16 cellular contexts compared by ENCODE assay signal in the genomic region with DNA sequence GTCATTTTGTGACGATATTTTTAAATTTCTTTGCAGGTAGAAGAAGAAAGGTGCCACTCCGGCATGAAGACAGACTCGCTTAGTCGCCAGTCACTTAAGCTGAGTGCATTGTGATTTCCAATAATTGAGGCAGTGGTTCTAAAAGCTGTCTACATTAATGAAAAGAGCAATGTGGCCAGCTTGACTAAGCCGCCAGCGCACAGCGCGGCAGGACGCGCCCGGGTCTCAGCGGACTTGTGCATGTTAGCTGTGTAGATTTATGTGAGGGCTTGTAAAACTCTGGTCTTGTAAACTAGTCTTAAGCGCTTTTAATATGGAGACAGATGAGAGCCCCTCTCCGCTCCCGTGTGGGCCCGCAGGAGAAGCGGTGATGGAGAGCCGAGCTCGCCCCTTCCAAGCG. TPM values are rescaled to one million over a fixed set of nuclear protein-coding genes. Genes with fewer than 3 reads are reported as not detected.
DNase-seq lines count a peak whose midpoint lies in the region; ATAC-seq, FAIRE-seq and TF ChIP-seq lines count a peak whose summit lies in the region.
"Had no signal": no experiment of that assay in that cellular context is flagged by ENCODE, and none has a peak within 500 bp of the region (broad histone marks: within the 10 kb centered on the region; RNA-seq: fewer than 3 reads in every experiment).

No MANE protein-coding gene starts in this region.

- FAIRE-seq in HepG2 (lab: Jason Lieb, UNC) = no peak
- FAIRE-seq: G401.6, HTR-8/SVneo had no signal

- H3K36me3 ChIP-seq in cardiac muscle cell (peaks cover 48% of the 10 kb centered on the region), HepG2 (replicated peaks in 1 of 2; ENCODE audit: control insufficient read depth in 1 of 2, insufficient read depth in 2 of 2, low read length in 2 of 2) (peaks cover 47 to 60% of the 10 kb centered on the region in 2 experiments)

- no peaks in the 10 kb centered on the region for H3K27me3 ChIP-seq in cardiac muscle cell
- H3K27me3 ChIP-seq in right cardiac atrium (ENCODE audit: control insufficient read depth, insufficient read depth) = no peaks in the 10 kb centered on the region
- H3K27me3 ChIP-seq in HepG2 (ENCODE audit: control insufficient read depth in 1 of 2, insufficient read depth in 2 of 2, low read length in 2 of 2) = no peaks in the 10 kb centered on the region; a peak in 1 of 5 replicates

- CTCF ChIA-PET in HepG2 (lab: Yijun Ruan, JAX; ENCODE audit: low intra/inter-chr PET ratio, low total read pairs) = no interaction called here

- H3K27me3 Mint-ChIP-seq in activated T-cell treated with anti-CD3 and anti-CD28 coated beads, Interleukin-2, amount 50 U/mL, for 24 hours = no peaks in the 10 kb centered on the region
- H3K27me3 Mint-ChIP-seq: CD4-positive, CD25-positive, alpha-beta regulatory T cell had no signal

- H3K4me3 ChIP-seq in cardiac muscle cell = no peak overlapping the region
- H3K4me3 ChIP-seq in right cardiac atrium (ENCODE audit: low read length) = no peak overlapping the region
- no peak overlapping the region for H3K4me3 ChIP-seq in HepG2 (replicated peaks in 1 of 3; ENCODE audit: insufficient read depth in 1 of 3, low read depth in 2 of 3, low read length in 3 of 3)

- H3K36me3 Mint-ChIP-seq in stimulated activated effector memory CD8-positive, alpha-beta T cell treated with anti-CD3 and anti-CD28 coated beads, Interleukin-12 subunit alpha, Interleukin-12 subunit beta, amount 100 ng/mL, for 72 hours = peaks cover 68% of the 10 kb centered on the region
- H3K36me3 Mint-ChIP-seq in activated T-cell treated with anti-CD3 and anti-CD28 coated beads, Interleukin-2, amount 50 U/mL, for 24 hours (ENCODE audit: low read depth) = peaks cover 94% of the 10 kb centered on the region

- no peak for TF ChIP-seq RAD21 in HepG2 (CRISPR knock-in tag; IDR thresholded peaks at IDR 0.05)

- 94% methylated on average over 20 of the region's 20 CpGs for WGBS in right cardiac atrium
- over 99% methylated on average over 12 of the region's 20 CpGs for WGBS in HepG2 (ENCODE audit: low lambda C conversion rate)

- no peak overlapping the region for H2AFZ ChIP-seq in HepG2 (ENCODE audit: low read length)

- TF ChIP-seq EP300 in HepG2 (IDR thresholded peaks at IDR 0.05; ENCODE audit: low read depth in 2 of 2, low read length in 2 of 2) (no peak), HepG2 (CRISPR knock-in tag; IDR thresholded peaks at IDR 0.05; ENCODE audit: borderline replicate concordance) (no peak)

- no peaks in the 10 kb centered on the region for H3K9me3 Mint-ChIP-seq in stimulated activated effector memory CD8-positive, alpha-beta T cell treated with anti-CD3 and anti-CD28 coated beads, Interleukin-12 subunit alpha, Interleukin-12 subunit beta, amount 100 ng/mL, for 72 hours
- no peaks in the 10 kb centered on the region for H3K9me3 Mint-ChIP-seq in activated T-cell treated with anti-CD3 and anti-CD28 coated beads, Interleukin-2, amount 50 U/mL, for 24 hours
- H3K9me3 Mint-ChIP-seq: H9 had no signal

- POLR2A ChIA-PET in HepG2 (lab: Yijun Ruan, JAX) = no interaction called here

- H3K27ac ChIP-seq in cardiac muscle cell (peak overlapping the region; percentile 72), right cardiac atrium (ENCODE audit: low read length) (no peak overlapping the region), VCaP (peak overlapping the region; percentile 98; the same call in 1 of the 2 replicates), HepG2 (ENCODE audit: extremely low read length, insufficient read depth, low read length) (peak overlapping the region; percentile 61)

- in situ Hi-C loops in HepG2 (cut with HindIII; ENCODE audit: extremely low pct_ligation_motif_present, low pct_unique_long_range_greater_than_20kb) = no loop called here

- no peak for TF ChIP-seq POLR2A in HepG2 (IDR thresholded peaks at IDR 0.05; ENCODE audit: insufficient read depth in 1 of 2, low read depth in 2 of 2, low read length in 2 of 2)

- intact Hi-C loops in right cardiac atrium (cut with DNase I) = no loop called here
- intact Hi-C loops in HepG2 (cut with micrococcal nuclease; ENCODE audit: unreplicated experiment) = no loop called here

- no peaks in the 10 kb centered on the region for H3K9me3 ChIP-seq in cardiac muscle cell (ENCODE audit: low read depth)
- no peaks in the 10 kb centered on the region for H3K9me3 ChIP-seq in right cardiac atrium (ENCODE audit: control insufficient read depth, low read length)
- H3K9me3 ChIP-seq in HepG2 (ENCODE audit: low read length) = no peaks in the 10 kb centered on the region
- H3K9me3 ChIP-seq: Caco-2 had no signal

- DNase-seq in cardiac muscle cell (ENCODE audit: low read depth in 1 of 2, low spot score in 1 of 2) = no peak
- no peak for DNase-seq in right cardiac atrium
- DNase-seq in HepG2 (ENCODE audit: low spot score) = no peak
- no peak for DNase-seq in stimulated activated effector memory CD8-positive, alpha-beta T cell treated with anti-CD3 and anti-CD28 coated beads, Interleukin-12 subunit alpha, Interleukin-12 subunit beta, amount 100 ng/mL, for 72 hours (ENCODE audit: low spot score in 2 of 2)
- DNase-seq in activated T-cell treated with anti-CD3 and anti-CD28 coated beads, Interleukin-2, amount 50 U/mL, for 24 hours = no peak
- DNase-seq: 8988T; CD4-positive, CD25-positive, alpha-beta regulatory T cell; NCI-H1092 treated with DMSO at 0.1 percent for 48 hours had no signal

- TF ChIP-seq CTCF in cardiac muscle cell (IDR thresholded peaks at IDR 0.05; ENCODE audit: low read depth, low read length) (no peak), VCaP (conservative IDR thresholded peaks at IDR 0.05) (no peak), HepG2 (CRISPR knock-in tag; IDR thresholded peaks at IDR 0.05) (no peak)

- ATAC-seq in right cardiac atrium (no peak), HepG2 (no peak), HG03432 (IDR thresholded peaks at IDR 0.05; ENCODE audit: unreplicated experiment) (no peak), HG03039 (IDR thresholded peaks at IDR 0.05; ENCODE audit: unreplicated experiment) (no peak)
- no peak for ATAC-seq in stimulated activated effector memory CD8-positive, alpha-beta T cell treated with anti-CD3 and anti-CD28 coated beads, Interleukin-12 subunit alpha, Interleukin-12 subunit beta, amount 100 ng/mL, for 72 hours
- ATAC-seq: Panc1 had no signal

- BruUV-seq in HepG2 (replicated peaks; lab: Mats Ljungman, UMichigan) = no TSS peak

- H3K4me2 ChIP-seq in HepG2 (ENCODE audit: low read depth, low read length) = no peak overlapping the region

- H3K4me1 ChIP-seq in cardiac muscle cell (ENCODE audit: low read depth) (peaks cover 19% of the 10 kb centered on the region), right cardiac atrium (ENCODE audit: control insufficient read depth, insufficient read depth, low read length) (peaks cover 26% of the 10 kb centered on the region), HepG2 (ENCODE audit: insufficient read depth, low read length) (peaks cover 47% of the 10 kb centered on the region)

- peaks cover 62% of the 10 kb centered on the region for H3K79me2 ChIP-seq in HepG2 (ENCODE audit: insufficient read depth, low read length)

- H4K20me1 ChIP-seq in HepG2 (ENCODE audit: insufficient read depth, low read length) = peaks cover 15% of the 10 kb centered on the region; the same call in 1 of the 2 replicates

- H3K4me1 Mint-ChIP-seq in stimulated activated effector memory CD8-positive, alpha-beta T cell treated with anti-CD3 and anti-CD28 coated beads, Interleukin-12 subunit alpha, Interleukin-12 subunit beta, amount 100 ng/mL, for 72 hours = peaks cover 89% of the 10 kb centered on the region
- H3K4me1 Mint-ChIP-seq in activated T-cell treated with anti-CD3 and anti-CD28 coated beads, Interleukin-2, amount 50 U/mL, for 24 hours (ENCODE audit: low read depth) = peaks cover 58% of the 10 kb centered on the region

- no peak overlapping the region for H3K4me3 Mint-ChIP-seq in stimulated activated effector memory CD8-positive, alpha-beta T cell treated with anti-CD3 and anti-CD28 coated beads, Interleukin-12 subunit alpha, Interleukin-12 subunit beta, amount 100 ng/mL, for 72 hours
- H3K4me3 Mint-ChIP-seq in activated T-cell treated with anti-CD3 and anti-CD28 coated beads, Interleukin-2, amount 50 U/mL, for 24 hours = no peak overlapping the region

- no peak overlapping the region for H3K9ac ChIP-seq in HepG2 (ENCODE audit: insufficient read depth, low read depth, low read length)

- H3K27ac Mint-ChIP-seq in stimulated activated effector memory CD8-positive, alpha-beta T cell treated with anti-CD3 and anti-CD28 coated beads, Interleukin-12 subunit alpha, Interleukin-12 subunit beta, amount 100 ng/mL, for 72 hours = peak overlapping the region; percentile 36
- H3K27ac Mint-ChIP-seq in activated T-cell treated with anti-CD3 and anti-CD28 coated beads, Interleukin-2, amount 50 U/mL, for 24 hours = no peak overlapping the region

RNA-seq across cellular contexts. Expression of a gene that starts 5.6 kb away (rescaled TPM):
- 23.8 and 34.2 TPM in 2 replicates for total RNA-seq in cardiac muscle cell
- polyA plus RNA-seq in cardiac muscle cell = 8.1 and 15.1 TPM in 2 replicates
- 10 to 100 TPM; 15.5 to 18.6 (median 17.0) TPM for total RNA-seq in right cardiac atrium
- 11.2 TPM for polyA plus RNA-seq in right cardiac atrium
- total RNA-seq in HepG2 (2016; rRNA removed; fragmentation: Illumina TruSeq; extraction: Trizol) = 14.8 and 23.2 TPM in 2 replicates
- total RNA-seq in HepG2 (2016; cell fraction: cytosol; rRNA removed; fragmentation: Illumina TruSeq; extraction: Trizol; ENCODE audit: low read depth) = 6.6 and 9.7 TPM in 2 replicates
- 12.0 and 23.2 TPM in 2 replicates for total RNA-seq in HepG2 (2016; cell fraction: insoluble cytoplasmic fraction; rRNA removed; fragmentation: Illumina TruSeq; extraction: Trizol)
- total RNA-seq in HepG2 (2016; cell fraction: membrane; rRNA removed; fragmentation: Illumina TruSeq; extraction: Trizol) = 9.0 and 9.2 TPM in 2 replicates
- 31.9 and 36.2 TPM in 2 replicates for total RNA-seq in HepG2 (2016; cell fraction: nucleus; rRNA removed; fragmentation: Illumina TruSeq; extraction: Trizol)
- polyA plus RNA-seq in HepG2 (2011; rRNA removed) = 10.2 and 14.6 TPM in 2 replicates
- polyA plus RNA-seq in HepG2 (2011; cell fraction: cytosol; rRNA removed) = 5.7 and 6.4 TPM in 2 replicates
- polyA plus RNA-seq in HepG2 (2011; cell fraction: nucleus; rRNA removed) = 78.1 and 81.2 TPM in 2 replicates
- polyA plus RNA-seq in HepG2 (2012) = 11.5 and 13.9 TPM in 2 replicates
- 2.2 and 2.4 TPM in 2 replicates for polyA plus RNA-seq in HepG2 (2016; cell fraction: cytosol; fragmentation: Illumina TruSeq; extraction: Trizol; ENCODE audit: low read depth)
- polyA plus RNA-seq in HepG2 (2016; cell fraction: insoluble cytoplasmic fraction; fragmentation: Illumina TruSeq; extraction: Trizol; ENCODE audit: low read depth) = 11.4 and 14.1 TPM in 2 replicates
- polyA plus RNA-seq in HepG2 (2016; cell fraction: membrane; fragmentation: Illumina TruSeq; extraction: Trizol; ENCODE audit: low read depth) = 4.9 TPM in 2 replicates
- polyA plus RNA-seq in HepG2 (2016; cell fraction: nucleus; fragmentation: Illumina TruSeq; extraction: Trizol; ENCODE audit: insufficient read depth, low read depth) = 67.7 and 78.1 TPM in 2 replicates
- polyA minus RNA-seq in HepG2 (2011; rRNA and poly(A)+ RNA removed; ENCODE audit: low replicate concordance) = 25.9 and 28.5 TPM in 2 replicates
- 4.4 and 5.3 TPM in 2 replicates for polyA minus RNA-seq in HepG2 (2011; cell fraction: cytosol; rRNA and poly(A)+ RNA removed)
- 31.7 and 34.0 TPM in 2 replicates for polyA minus RNA-seq in HepG2 (2011; cell fraction: nucleus; rRNA and poly(A)+ RNA removed)

RNA-seq across cellular contexts. Expression of a gene that starts 30.3 kb away (rescaled TPM):
- total RNA-seq in cardiac muscle cell (252 and 373 TPM in 2 replicates), right cardiac atrium (10 to 100 TPM; 32.5 to 46.8 (median 39.5) TPM), HepG2 (2016; rRNA removed; fragmentation: Illumina TruSeq; extraction: Trizol) (492 and 544 TPM in 2 replicates)
- polyA plus RNA-seq in cardiac muscle cell (222 and 271 TPM in 2 replicates), right cardiac atrium (33.3 TPM), HepG2 (2011; rRNA removed) (167 and 181 TPM in 2 replicates)
- 261 and 299 TPM in 2 replicates for total RNA-seq in HepG2 (2016; cell fraction: cytosol; rRNA removed; fragmentation: Illumina TruSeq; extraction: Trizol; ENCODE audit: low read depth)
- 488 and 609 TPM in 2 replicates for total RNA-seq in HepG2 (2016; cell fraction: insoluble cytoplasmic fraction; rRNA removed; fragmentation: Illumina TruSeq; extraction: Trizol)
- total RNA-seq in HepG2 (2016; cell fraction: membrane; rRNA removed; fragmentation: Illumina TruSeq; extraction: Trizol) = 327 and 371 TPM in 2 replicates
- total RNA-seq in HepG2 (2016; cell fraction: nucleus; rRNA removed; fragmentation: Illumina TruSeq; extraction: Trizol) = 174 and 196 TPM in 2 replicates
- 186 and 192 TPM in 2 replicates for polyA plus RNA-seq in HepG2 (2011; cell fraction: cytosol; rRNA removed)
- 148 and 170 TPM in 2 replicates for polyA plus RNA-seq in HepG2 (2011; cell fraction: nucleus; rRNA removed)
- polyA plus RNA-seq in HepG2 (2012) = 127 and 149 TPM in 2 replicates
- 239 and 293 TPM in 2 replicates for polyA plus RNA-seq in HepG2 (2016; cell fraction: cytosol; fragmentation: Illumina TruSeq; extraction: Trizol; ENCODE audit: low read depth)
- 614 and 703 TPM in 2 replicates for polyA plus RNA-seq in HepG2 (2016; cell fraction: insoluble cytoplasmic fraction; fragmentation: Illumina TruSeq; extraction: Trizol; ENCODE audit: low read depth)
- 272 and 323 TPM in 2 replicates for polyA plus RNA-seq in HepG2 (2016; cell fraction: membrane; fragmentation: Illumina TruSeq; extraction: Trizol; ENCODE audit: low read depth)
- 346 and 368 TPM in 2 replicates for polyA plus RNA-seq in HepG2 (2016; cell fraction: nucleus; fragmentation: Illumina TruSeq; extraction: Trizol; ENCODE audit: insufficient read depth, low read depth)
- 156 and 233 TPM in 2 replicates for polyA minus RNA-seq in HepG2 (2011; rRNA and poly(A)+ RNA removed; ENCODE audit: low replicate concordance)
- polyA minus RNA-seq in HepG2 (2011; cell fraction: cytosol; rRNA and poly(A)+ RNA removed) = 76.0 and 88.9 TPM in 2 replicates
- 52.2 and 57.9 TPM in 2 replicates for polyA minus RNA-seq in HepG2 (2011; cell fraction: nucleus; rRNA and poly(A)+ RNA removed)

RNA-seq across cellular contexts. Expression of a gene that starts 31.4 kb away (rescaled TPM):
- 55.7 and 71.9 TPM in 2 replicates for total RNA-seq in cardiac muscle cell
- polyA plus RNA-seq in cardiac muscle cell = 76.5 and 77.7 TPM in 2 replicates
- total RNA-seq in right cardiac atrium = 10 to 100 TPM; 23.1 to 32.0 (median 29.7) TPM
- polyA plus RNA-seq in right cardiac atrium = 23.1 TPM
- total RNA-seq in HepG2 (2016; rRNA removed; fragmentation: Illumina TruSeq; extraction: Trizol) = 18.4 and 30.3 TPM in 2 replicates
- total RNA-seq in HepG2 (2016; cell fraction: cytosol; rRNA removed; fragmentation: Illumina TruSeq; extraction: Trizol; ENCODE audit: low read depth) = 11.5 and 14.4 TPM in 2 replicates
- total RNA-seq in HepG2 (2016; cell fraction: insoluble cytoplasmic fraction; rRNA removed; fragmentation: Illumina TruSeq; extraction: Trizol) = 16.2 and 32.5 TPM in 2 replicates
- total RNA-seq in HepG2 (2016; cell fraction: membrane; rRNA removed; fragmentation: Illumina TruSeq; extraction: Trizol) = 15.5 and 21.4 TPM in 2 replicates
- total RNA-seq in HepG2 (2016; cell fraction: nucleus; rRNA removed; fragmentation: Illumina TruSeq; extraction: Trizol) = 35.9 and 49.2 TPM in 2 replicates
- polyA plus RNA-seq in HepG2 (2011; rRNA removed) = 24.0 and 30.8 TPM in 2 replicates
- 12.3 and 19.2 TPM in 2 replicates for polyA plus RNA-seq in HepG2 (2011; cell fraction: cytosol; rRNA removed)
- 251 and 263 TPM in 2 replicates for polyA plus RNA-seq in HepG2 (2011; cell fraction: nucleus; rRNA removed)
- polyA plus RNA-seq in HepG2 (2012) = 17.6 and 20.5 TPM in 2 replicates
- 7.7 TPM in 2 replicates for polyA plus RNA-seq in HepG2 (2016; cell fraction: cytosol; fragmentation: Illumina TruSeq; extraction: Trizol; ENCODE audit: low read depth)
- polyA plus RNA-seq in HepG2 (2016; cell fraction: insoluble cytoplasmic fraction; fragmentation: Illumina TruSeq; extraction: Trizol; ENCODE audit: low read depth) = 20.9 and 22.1 TPM in 2 replicates
- polyA plus RNA-seq in HepG2 (2016; cell fraction: membrane; fragmentation: Illumina TruSeq; extraction: Trizol; ENCODE audit: low read depth) = 11.9 and 13.0 TPM in 2 replicates
- 95.8 and 103 TPM in 2 replicates for polyA plus RNA-seq in HepG2 (2016; cell fraction: nucleus; fragmentation: Illumina TruSeq; extraction: Trizol; ENCODE audit: insufficient read depth, low read depth)
- 51.2 and 62.1 TPM in 2 replicates for polyA minus RNA-seq in HepG2 (2011; rRNA and poly(A)+ RNA removed; ENCODE audit: low replicate concordance)
- polyA minus RNA-seq in HepG2 (2011; cell fraction: cytosol; rRNA and poly(A)+ RNA removed) = 10.6 and 13.6 TPM in 2 replicates
- 48.9 and 53.0 TPM in 2 replicates for polyA minus RNA-seq in HepG2 (2011; cell fraction: nucleus; rRNA and poly(A)+ RNA removed)

RNA-seq across cellular contexts. Expression of a gene that starts 46.0 kb away (rescaled TPM):
- total RNA-seq in cardiac muscle cell (30.3 and 35.8 TPM in 2 replicates), right cardiac atrium (10 to 100 TPM; 49.1 to 64.7 (median 55.7) TPM), HepG2 (2016; rRNA removed; fragmentation: Illumina TruSeq; extraction: Trizol) (2.2 and 7.5 TPM in 2 replicates)
- polyA plus RNA-seq in cardiac muscle cell (43.8 and 53.4 TPM in 2 replicates), right cardiac atrium (34.2 TPM), HepG2 (2011; rRNA removed) (21.3 and 23.8 TPM in 2 replicates)
- 9.7 and 13.0 TPM in 2 replicates for total RNA-seq in HepG2 (2016; cell fraction: cytosol; rRNA removed; fragmentation: Illumina TruSeq; extraction: Trizol; ENCODE audit: low read depth)
- 2.3 and 6.9 TPM in 2 replicates for total RNA-seq in HepG2 (2016; cell fraction: insoluble cytoplasmic fraction; rRNA removed; fragmentation: Illumina TruSeq; extraction: Trizol)
- 7.3 and 7.7 TPM in 2 replicates for total RNA-seq in HepG2 (2016; cell fraction: membrane; rRNA removed; fragmentation: Illumina TruSeq; extraction: Trizol)
- 10.4 and 12.9 TPM in 2 replicates for total RNA-seq in HepG2 (2016; cell fraction: nucleus; rRNA removed; fragmentation: Illumina TruSeq; extraction: Trizol)
- 7.4 and 11.5 TPM in 2 replicates for polyA plus RNA-seq in HepG2 (2011; cell fraction: cytosol; rRNA removed)
- 339 and 424 TPM in 2 replicates for polyA plus RNA-seq in HepG2 (2011; cell fraction: nucleus; rRNA removed)
- polyA plus RNA-seq in HepG2 (2012) = 20.4 and 23.6 TPM in 2 replicates
- 4.7 and 5.5 TPM in 2 replicates for polyA plus RNA-seq in HepG2 (2016; cell fraction: cytosol; fragmentation: Illumina TruSeq; extraction: Trizol; ENCODE audit: low read depth)
- polyA plus RNA-seq in HepG2 (2016; cell fraction: insoluble cytoplasmic fraction; fragmentation: Illumina TruSeq; extraction: Trizol; ENCODE audit: low read depth) = 6.9 and 9.6 TPM in 2 replicates
- 13.6 and 14.9 TPM in 2 replicates for polyA plus RNA-seq in HepG2 (2016; cell fraction: membrane; fragmentation: Illumina TruSeq; extraction: Trizol; ENCODE audit: low read depth)
- 107 and 110 TPM in 2 replicates for polyA plus RNA-seq in HepG2 (2016; cell fraction: nucleus; fragmentation: Illumina TruSeq; extraction: Trizol; ENCODE audit: insufficient read depth, low read depth)
- polyA minus RNA-seq in HepG2 (2011; rRNA and poly(A)+ RNA removed; ENCODE audit: low replicate concordance) = 10.0 and 10.2 TPM in 2 replicates
- polyA minus RNA-seq in HepG2 (2011; cell fraction: cytosol; rRNA and poly(A)+ RNA removed) = 4.3 and 6.2 TPM in 2 replicates
- 11.3 and 19.8 TPM in 2 replicates for polyA minus RNA-seq in HepG2 (2011; cell fraction: nucleus; rRNA and poly(A)+ RNA removed)
